In the genomic region with DNA sequence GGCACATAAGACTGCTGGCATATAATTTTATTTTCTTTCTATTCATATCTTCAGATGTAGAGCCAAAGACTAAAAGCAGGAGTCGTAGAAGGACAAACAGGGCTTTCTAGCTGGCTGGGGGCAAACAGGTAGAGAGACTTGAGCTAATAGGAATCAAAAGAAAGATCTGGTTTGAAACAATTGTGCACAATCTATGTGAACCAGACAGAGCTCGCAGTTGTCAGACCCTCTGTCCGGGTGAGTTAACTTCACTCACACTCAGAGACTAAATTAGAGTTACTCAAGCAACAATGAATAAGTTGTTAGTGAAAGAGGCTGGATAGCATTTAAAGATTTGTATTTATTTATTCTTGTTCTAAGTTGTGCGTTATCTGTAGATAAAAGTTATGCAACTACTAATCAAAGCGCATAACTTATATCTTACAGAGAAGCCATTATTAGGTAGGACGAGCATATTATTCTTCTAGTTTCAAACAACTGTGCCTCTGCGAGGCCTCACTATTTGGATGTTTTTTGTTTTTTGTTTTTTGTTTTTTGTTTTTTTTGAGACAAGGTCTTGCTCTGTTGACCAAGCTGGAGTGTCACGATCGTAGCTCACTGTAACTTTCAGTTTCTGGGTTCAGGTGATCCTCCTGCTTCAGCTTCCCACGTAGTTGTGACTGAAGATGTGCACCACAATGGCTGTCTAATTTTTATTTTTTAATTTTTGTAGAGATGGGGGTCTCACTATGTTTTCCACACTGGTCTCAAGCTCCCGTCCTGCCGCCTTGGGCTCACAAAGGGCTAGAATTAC, we compare ENCODE assay signal across 1 cellular context.
TF ChIP-seq lines count a peak whose summit lies in the region.

No MANE protein-coding gene starts in this region.

TF ChIP-seq in GM12878, 131 proteins besides CTCF, POLR2A, EP300 and RAD21:
- TF ChIP-seq MLLT1 (IDR thresholded peaks at IDR 0.05) (0 out of 2 replicates have a peak, but pooled peaks have one; percentile 56), PAX5 (IDR thresholded peaks at IDR 0.05; ENCODE audit: borderline replicate concordance, low read depth, low read length) (0 out of 2 replicates have a peak, but pooled peaks have one; percentile 21), MXI1 (IDR thresholded peaks at IDR 0.05; ENCODE audit: low read depth, low read length) (no peak), JUND (IDR thresholded peaks at IDR 0.05; ENCODE audit: low read depth, low read length) (no peak), PML (IDR thresholded peaks at IDR 0.05; ENCODE audit: low read length) (peak; percentile 54; the same call in 1 of the 2 replicates), RBBP5 (conservative IDR thresholded peaks at IDR 0.05) (0 out of 2 replicates have a peak, but pooled peaks have one; percentile 51), YY1 (IDR thresholded peaks at IDR 0.05; ENCODE audit: low read depth, low read length) (peak; percentile 51), RUNX3 (IDR thresholded peaks at IDR 0.05; ENCODE audit: low read length) (0 out of 2 replicates have a peak, but pooled peaks have one; percentile 30), KLF5 (IDR thresholded peaks at IDR 0.05; ENCODE audit: partially characterized antibody) (no peak), TAF1 (IDR thresholded peaks at IDR 0.05; ENCODE audit: borderline replicate concordance, low read depth, low read length) (0 out of 2 replicates have a peak, but pooled peaks have one; percentile 7)
- TF ChIP-seq, protein P1, sequence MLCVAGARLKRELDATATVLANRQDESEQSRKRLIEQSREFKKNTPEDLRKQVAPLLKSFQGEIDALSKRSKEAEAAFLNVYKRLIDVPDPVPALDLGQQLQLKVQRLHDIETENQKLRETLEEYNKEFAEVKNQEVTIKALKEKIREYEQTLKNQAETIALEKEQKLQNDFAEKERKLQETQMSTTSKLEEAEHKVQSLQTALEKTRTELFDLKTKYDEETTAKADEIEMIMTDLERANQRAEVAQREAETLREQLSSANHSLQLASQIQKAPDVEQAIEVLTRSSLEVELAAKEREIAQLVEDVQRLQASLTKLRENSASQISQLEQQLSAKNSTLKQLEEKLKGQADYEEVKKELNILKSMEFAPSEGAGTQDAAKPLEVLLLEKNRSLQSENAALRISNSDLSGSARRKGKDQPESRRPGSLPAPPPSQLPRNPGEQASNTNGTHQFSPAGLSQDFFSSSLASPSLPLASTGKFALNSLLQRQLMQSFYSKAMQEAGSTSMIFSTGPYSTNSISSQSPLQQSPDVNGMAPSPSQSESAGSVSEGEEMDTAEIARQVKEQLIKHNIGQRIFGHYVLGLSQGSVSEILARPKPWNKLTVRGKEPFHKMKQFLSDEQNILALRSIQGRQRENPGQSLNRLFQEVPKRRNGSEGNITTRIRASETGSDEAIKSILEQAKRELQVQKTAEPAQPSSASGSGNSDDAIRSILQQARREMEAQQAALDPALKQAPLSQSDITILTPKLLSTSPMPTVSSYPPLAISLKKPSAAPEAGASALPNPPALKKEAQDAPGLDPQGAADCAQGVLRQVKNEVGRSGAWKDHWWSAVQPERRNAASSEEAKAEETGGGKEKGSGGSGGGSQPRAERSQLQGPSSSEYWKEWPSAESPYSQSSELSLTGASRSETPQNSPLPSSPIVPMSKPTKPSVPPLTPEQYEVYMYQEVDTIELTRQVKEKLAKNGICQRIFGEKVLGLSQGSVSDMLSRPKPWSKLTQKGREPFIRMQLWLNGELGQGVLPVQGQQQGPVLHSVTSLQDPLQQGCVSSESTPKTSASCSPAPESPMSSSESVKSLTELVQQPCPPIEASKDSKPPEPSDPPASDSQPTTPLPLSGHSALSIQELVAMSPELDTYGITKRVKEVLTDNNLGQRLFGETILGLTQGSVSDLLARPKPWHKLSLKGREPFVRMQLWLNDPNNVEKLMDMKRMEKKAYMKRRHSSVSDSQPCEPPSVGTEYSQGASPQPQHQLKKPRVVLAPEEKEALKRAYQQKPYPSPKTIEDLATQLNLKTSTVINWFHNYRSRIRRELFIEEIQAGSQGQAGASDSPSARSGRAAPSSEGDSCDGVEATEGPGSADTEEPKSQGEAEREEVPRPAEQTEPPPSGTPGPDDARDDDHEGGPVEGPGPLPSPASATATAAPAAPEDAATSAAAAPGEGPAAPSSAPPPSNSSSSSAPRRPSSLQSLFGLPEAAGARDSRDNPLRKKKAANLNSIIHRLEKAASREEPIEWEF (IDR thresholded peaks at IDR 0.05; ENCODE audit: insufficient replicate concordance, low read depth, low read length), result peak; percentile 9
- TF ChIP-seq, protein P2, sequence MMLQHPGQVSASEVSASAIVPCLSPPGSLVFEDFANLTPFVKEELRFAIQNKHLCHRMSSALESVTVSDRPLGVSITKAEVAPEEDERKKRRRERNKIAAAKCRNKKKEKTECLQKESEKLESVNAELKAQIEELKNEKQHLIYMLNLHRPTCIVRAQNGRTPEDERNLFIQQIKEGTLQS (IDR thresholded peaks at IDR 0.05; ENCODE audit: borderline replicate concordance, extremely low read depth, low read depth, low read length), result no peak
